ENCODE assay signal across 9 cellular contexts in genomic region chr19:2678948-2679347, GRCh38. TPM values are rescaled to one million over a fixed set of nuclear protein-coding genes. Genes with fewer than 3 reads are reported as not detected.
DNase-seq lines count a peak whose midpoint lies in the region; ATAC-seq and TF ChIP-seq lines count a peak whose summit lies in the region.
"Not testable (repeated sequence)": the region's sequence is repeated elsewhere in the genome, so short reads cannot be mapped to it uniquely, and the experiment has no call there.
"Had no signal": no experiment of that assay in that cellular context is flagged by ENCODE, and none has a peak within 500 bp of the region (broad histone marks: within the 10 kb centered on the region; RNA-seq: fewer than 3 reads in every experiment).

No MANE protein-coding gene starts in this region.

- peaks cover 16% of the 10 kb centered on the region for H3K36me3 Mint-ChIP-seq in IgD-negative memory B cell
- H3K36me3 Mint-ChIP-seq in dendritic cell treated with granulocyte-macrophage colony-stimulating factor and Interleukin-4, amounts not matched to agents 40 ng/mL and 50 ng/mL, for 4 days (ENCODE audit: low read depth); neural progenitor cell: not testable (repeated sequence)
- peaks cover 38% of the 10 kb centered on the region for H3K36me3 Mint-ChIP-seq in memory B cell

- intact Hi-C loops in dendritic cell treated with granulocyte-macrophage colony-stimulating factor and Interleukin-4, amounts not matched to agents 40 ng/mL and 50 ng/mL, for 4 days (cut with micrococcal nuclease); spleen (cut with DNase I; ENCODE audit: low total_unique reads): not testable (repeated sequence)

- not testable (repeated sequence) for H3K27ac ChIP-seq in BLaER1, neural progenitor cell
- peak overlapping the region in 6 of 8 donors; percentile 69 to 92 (median 86) for H3K27ac ChIP-seq in spleen

- H3K27me3 Mint-ChIP-seq in IgD-negative memory B cell; dendritic cell treated with granulocyte-macrophage colony-stimulating factor and Interleukin-4, amounts not matched to agents 40 ng/mL and 50 ng/mL, for 4 days; memory B cell: not testable (repeated sequence)
- peaks cover 19% of the 10 kb centered on the region for H3K27me3 Mint-ChIP-seq in neural progenitor cell (ENCODE audit: insufficient read depth, low read depth)

- WGBS in spleen, 5 donors, result 74 to 96% (median 95%) methylated on average over 5 of the region's 5 CpGs

- H3K9me3 ChIP-seq in BLaER1, result peaks cover 14% of the 10 kb centered on the region; the same call in 1 of the 2 replicates
- H3K9me3 ChIP-seq in neural progenitor cell (ENCODE audit: low read depth); spleen: not testable (repeated sequence)

- H3K4me1 Mint-ChIP-seq in IgD-negative memory B cell (peaks cover 34 to 59% (median 51%) of the 10 kb centered on the region in 3 donors), memory B cell (peaks cover 40% of the 10 kb centered on the region)
- peaks cover 59% of the 10 kb centered on the region for H3K4me1 Mint-ChIP-seq in dendritic cell treated with granulocyte-macrophage colony-stimulating factor and Interleukin-4, amounts not matched to agents 40 ng/mL and 50 ng/mL, for 4 days (ENCODE audit: low read depth)
- H3K4me1 Mint-ChIP-seq in neural progenitor cell, result not testable (repeated sequence)

- not testable (repeated sequence) for ATAC-seq in memory B cell (ENCODE audit: low read depth)

- not testable (repeated sequence) for TF ChIP-seq POLR2A in spleen (IDR thresholded peaks at IDR 0.05)

- H3K4me3 Mint-ChIP-seq in IgD-negative memory B cell (peak overlapping the region in 3 of 4 donors; percentile 59 to 86 (median 83)), neural progenitor cell (peak overlapping the region; percentile 25)
- not testable (repeated sequence) for H3K4me3 Mint-ChIP-seq in dendritic cell treated with granulocyte-macrophage colony-stimulating factor and Interleukin-4, amounts not matched to agents 40 ng/mL and 50 ng/mL, for 4 days; memory B cell

- TF ChIP-seq CTCF in neural progenitor cell (IDR thresholded peaks at IDR 0.05); spleen (IDR thresholded peaks at IDR 0.05 in 8 of 11, conservative IDR thresholded peaks at IDR 0.05 in 3 of 11): not testable (repeated sequence)

- H3K79me2 ChIP-seq in neural progenitor cell (ENCODE audit: low read depth), result not testable (repeated sequence)

- H3K9me3 Mint-ChIP-seq in IgD-negative memory B cell, result peaks cover 0 to 12% (median 4%) of the 10 kb centered on the region in 3 donors
- peaks cover 18% of the 10 kb centered on the region for H3K9me3 Mint-ChIP-seq in dendritic cell treated with granulocyte-macrophage colony-stimulating factor and Interleukin-4, amounts not matched to agents 40 ng/mL and 50 ng/mL, for 4 days
- H3K9me3 Mint-ChIP-seq in memory B cell, neural progenitor cell: not testable (repeated sequence)

- not testable (repeated sequence) for H3F3A ChIP-seq in neural progenitor cell (ENCODE audit: low read depth)

- DNase-seq in memory B cell (ENCODE audit: low spot score in 2 of 2); neural progenitor cell (ENCODE audit: low spot score); spleen: not testable (repeated sequence)

- H3K27ac Mint-ChIP-seq in IgD-negative memory B cell (peak overlapping the region; percentile 93 to 100 (median 94)), memory B cell (peak overlapping the region; percentile 100)
- H3K27ac Mint-ChIP-seq in dendritic cell treated with granulocyte-macrophage colony-stimulating factor and Interleukin-4, amounts not matched to agents 40 ng/mL and 50 ng/mL, for 4 days, result peak overlapping the region; percentile 77
- H3K27ac Mint-ChIP-seq in neural progenitor cell, result not testable (repeated sequence)

- not testable (repeated sequence) for H3K4me3 ChIP-seq in BLaER1, neural progenitor cell, spleen

- not testable (repeated sequence) for H3K27me3 ChIP-seq in BLaER1; neural progenitor cell; spleen (replicated peaks in 1 of 7)

- H2AFZ ChIP-seq in neural progenitor cell (replicated peaks), result not testable (repeated sequence)

- H4K20me1 ChIP-seq in BLaER1, result peaks cover 69% of the 10 kb centered on the region
- H4K20me1 ChIP-seq in neural progenitor cell (ENCODE audit: low read depth), result not testable (repeated sequence)

- not testable (repeated sequence) for H3K9ac ChIP-seq in BLaER1, neural progenitor cell

- H3K4me1 ChIP-seq in BLaER1 (peaks cover 85% of the 10 kb centered on the region), spleen (peaks cover 0 to 85% (median 19%) of the 10 kb centered on the region in 6 donors)
- not testable (repeated sequence) for H3K4me1 ChIP-seq in neural progenitor cell

- peak overlapping the region; percentile 47 for H3K4me2 ChIP-seq in BLaER1
- not testable (repeated sequence) for H3K4me2 ChIP-seq in neural progenitor cell

- H3K36me3 ChIP-seq in BLaER1 (peaks cover 86% of the 10 kb centered on the region), spleen (peaks cover 0 to 28% (median 3%) of the 10 kb centered on the region in 6 donors)
- not testable (repeated sequence) for H3K36me3 ChIP-seq in neural progenitor cell

RNA-seq across cellular contexts. Expression of gene GNG7, which starts 23.5 kb away (rescaled TPM):
- polyA plus RNA-seq in IgD-negative memory B cell (74.6 TPM), spleen (10 to 100 TPM; 17.3 to 34.6 (median 17.9) TPM)
- total RNA-seq in neural progenitor cell (ENCODE audit: low replicate concordance) (7.0 and 9.6 TPM in 2 replicates), spleen (10 to 100 TPM; 17.2 to 27.5 (median 19.4) TPM)

RNA-seq across cellular contexts. Expression of gene DIRAS1, which starts 42.2 kb away (rescaled TPM):
- polyA plus RNA-seq in IgD-negative memory B cell, result 0.64 TPM
- total RNA-seq in neural progenitor cell (ENCODE audit: low replicate concordance), result 2.7 and 4.2 TPM in 2 replicates
- 1 to 10 TPM; 2.5 to 5.6 (median 3.5) TPM for total RNA-seq in spleen
- polyA plus RNA-seq in spleen, result 10 to 100 TPM in 1 of 3 donors, 1 to 10 TPM in 2; 1.3 to 17.1 (median 3.6) TPM
- total RNA-seq: CD4-positive, alpha-beta T cell had no signal
- polyA plus RNA-seq: CD14-positive monocyte; CD8-positive, alpha-beta memory T cell had no signal
